Comparison of ENCODE assay signal across 21 cellular contexts in genomic region chr6:134308800-134309199, GRCh38. TPM values are rescaled to one million over a fixed set of nuclear protein-coding genes. Genes with fewer than 3 reads are reported as not detected.
DNase-seq lines count a peak whose midpoint lies in the region; ATAC-seq and TF ChIP-seq lines count a peak whose summit lies in the region.
"Had no signal": no experiment of that assay in that cellular context is flagged by ENCODE, and none has a peak within 500 bp of the region (broad histone marks: within the 10 kb centered on the region; RNA-seq: fewer than 3 reads in every experiment).

No MANE protein-coding gene starts in this region.

- DNase-seq in T-helper 17 cell: no peak
- peak in 1 of 61 donors; percentile 58 for DNase-seq in caudate nucleus (lab: John Stamatoyannopoulos, UW)
- peak; percentile 53 to 83 (median 74) for DNase-seq in ovary
- no peak for DNase-seq in activated CD4-positive, alpha-beta T cell treated with anti-CD3 and anti-CD28 coated beads for 36 hours
- DNase-seq in heart left ventricle: no peak
- no peak for DNase-seq in activated gamma-delta T cell (lab: John Stamatoyannopoulos, UW)
- DNase-seq: ACHN; AML-193; Caco-2; CD4-positive, CD25-positive, alpha-beta regulatory T cell; GDM1; GM23248; KBM-7; NCI-H187; NCI-H2107; NCI-H524; NCI-H82; SHP77 had no signal

- TF ChIP-seq EP300 in ovary (IDR thresholded peaks at IDR 0.05): no peak

- CTCF ChIA-PET in activated CD4-positive, alpha-beta T cell treated with anti-CD3 and anti-CD28 coated beads for 36 hours (lab: Charles Lee): interaction anchor here (0.8 kb wide), 1 partner anchor 10 kb away, joined by 4 read pairs; no protein-coding TSS in a partner anchor

- H3K4me3 ChIP-seq in ovary (no peak overlapping the region), heart left ventricle (no peak overlapping the region)
- H3K4me3 ChIP-seq: GM23248, SK-N-MC had no signal

- H3K9me3 ChIP-seq in T-helper 17 cell (ENCODE audit: control insufficient read depth, low read length, poor library complexity, severe bottlenecking) (no peaks in the 10 kb centered on the region), ovary (no peaks in the 10 kb centered on the region), heart left ventricle (no peaks in the 10 kb centered on the region)
- H3K9me3 ChIP-seq: Caco-2 had no signal

- ATAC-seq in T-helper 17 cell: no peak
- ATAC-seq in GM18870 (IDR thresholded peaks at IDR 0.05; ENCODE audit: unreplicated experiment): no peak
- ATAC-seq in activated CD4-positive, alpha-beta T cell treated with anti-CD3 and anti-CD28 coated beads for 36 hours: no peak
- no peak for ATAC-seq in heart left ventricle
- ATAC-seq: HCT116 had no signal

- no peak overlapping the region for H3K4me3 Mint-ChIP-seq in T-helper 17 cell
- no peak overlapping the region for H3K4me3 Mint-ChIP-seq in activated CD4-positive, alpha-beta T cell treated with anti-CD3 and anti-CD28 coated beads for 36 hours
- H3K4me3 Mint-ChIP-seq: CD4-positive, CD25-positive, alpha-beta regulatory T cell had no signal

- H3K27ac ChIP-seq in caudate nucleus (ENCODE audit: low read depth, low read length) (peak overlapping the region; percentile 65), ovary (peak overlapping the region; percentile 53 to 91), heart left ventricle (peak overlapping the region in 1 of 12 donors; percentile 32)
- H3K27ac ChIP-seq: GM23248, SK-N-MC had no signal

- peak overlapping the region; percentile 61 for H3K27ac Mint-ChIP-seq in T-helper 17 cell
- H3K27ac Mint-ChIP-seq in activated CD4-positive, alpha-beta T cell treated with anti-CD3 and anti-CD28 coated beads for 36 hours: no peak overlapping the region

- H3K4me1 Mint-ChIP-seq in T-helper 17 cell: peaks cover 7% of the 10 kb centered on the region
- peaks cover 2% of the 10 kb centered on the region for H3K4me1 Mint-ChIP-seq in activated CD4-positive, alpha-beta T cell treated with anti-CD3 and anti-CD28 coated beads for 36 hours

- no peak for TF ChIP-seq CTCF in ovary (IDR thresholded peaks at IDR 0.05)
- no peak for TF ChIP-seq CTCF in heart left ventricle (IDR thresholded peaks at IDR 0.05)

- H3K27me3 ChIP-seq in ovary (no peaks in the 10 kb centered on the region), heart left ventricle (no peaks in the 10 kb centered on the region)

- H3K36me3 ChIP-seq in ovary (no peaks in the 10 kb centered on the region), heart left ventricle (no peaks in the 10 kb centered on the region)

- no peaks in the 10 kb centered on the region for H3K9me3 Mint-ChIP-seq in activated CD4-positive, alpha-beta T cell treated with anti-CD3 and anti-CD28 coated beads for 36 hours (ENCODE audit: low read depth)

- POLR2A ChIA-PET in activated CD4-positive, alpha-beta T cell treated with anti-CD3 and anti-CD28 coated beads for 36 hours (lab: Charles Lee): no interaction called here

- peaks cover 37% of the 10 kb centered on the region for H3K4me1 ChIP-seq in ovary (ENCODE audit: insufficient read depth)
- peaks cover 0 to 7% (median 0%) of the 10 kb centered on the region in 12 donors for H3K4me1 ChIP-seq in heart left ventricle
- H3K4me1 ChIP-seq: Caco-2 had no signal

- H3K27me3 Mint-ChIP-seq in T-helper 17 cell: no peaks in the 10 kb centered on the region
- H3K27me3 Mint-ChIP-seq in activated CD4-positive, alpha-beta T cell treated with anti-CD3 and anti-CD28 coated beads for 36 hours: no peaks in the 10 kb centered on the region

- peaks cover 2% of the 10 kb centered on the region for H3K36me3 Mint-ChIP-seq in T-helper 17 cell (ENCODE audit: low read depth)
- no peaks in the 10 kb centered on the region for H3K36me3 Mint-ChIP-seq in activated CD4-positive, alpha-beta T cell treated with anti-CD3 and anti-CD28 coated beads for 36 hours (ENCODE audit: low read depth)
- H3K36me3 Mint-ChIP-seq: CD4-positive, CD25-positive, alpha-beta regulatory T cell had no signal

- 18 to 46% (median 18%) methylated on average over 9 of the region's 9 CpGs for WGBS in ovary, 3 donors
- WGBS in heart left ventricle, 4 donors: 73 to 85% (median 76%) methylated on average over 9 of the region's 9 CpGs

- intact Hi-C loops in ovary (cut with DNase I): no loop called here
- intact Hi-C loops in activated CD4-positive, alpha-beta T cell treated with anti-CD3 and anti-CD28 coated beads for 36 hours (cut with DNase I, micrococcal nuclease): no loop called here
- intact Hi-C loops in heart left ventricle (cut with DNase I): no loop called here

- no peak for TF ChIP-seq POLR2A in ovary (IDR thresholded peaks at IDR 0.05)
- no peak for TF ChIP-seq POLR2A in heart left ventricle (IDR thresholded peaks at IDR 0.05)

RNA-seq across cellular contexts. Expression of gene SGK1, which starts 9.1 kb away (rescaled TPM):
- total RNA-seq in T-helper 17 cell (100 to 1,000 TPM; 103 to 132 TPM), ovary (100 to 1,000 TPM; 145 to 610 (median 279) TPM), heart left ventricle (100 to 1,000 TPM in 1 of 9 donors, 10 to 100 TPM in 8; 17.7 to 118 (median 73.0) TPM)
- polyA plus RNA-seq in ovary (100 to 1,000 TPM; 124 to 139 TPM), heart left ventricle (10 to 100 TPM; 19.7 to 56.7 TPM)
- total RNA-seq in activated CD4-positive, alpha-beta T cell treated with anti-CD3 and anti-CD28 coated beads for 36 hours: 10 to 100 TPM; 13.1 to 13.5 TPM

Comparison
In these comparisons a context has a peak if more than half of its experiments do, and no peak if none do; other contexts are left out.
1. DNase-seq: peak in ovary (5 of 5); none in T-helper 17 cell (0 of 3), activated CD4-positive, alpha-beta T cell treated with anti-CD3 and anti-CD28 coated beads for 36 hours (single experiment), heart left ventricle (0 of 5) and activated gamma-delta T cell (single experiment).